Comparison of ENCODE assay signal across 1 cellular context in the genomic region with DNA sequence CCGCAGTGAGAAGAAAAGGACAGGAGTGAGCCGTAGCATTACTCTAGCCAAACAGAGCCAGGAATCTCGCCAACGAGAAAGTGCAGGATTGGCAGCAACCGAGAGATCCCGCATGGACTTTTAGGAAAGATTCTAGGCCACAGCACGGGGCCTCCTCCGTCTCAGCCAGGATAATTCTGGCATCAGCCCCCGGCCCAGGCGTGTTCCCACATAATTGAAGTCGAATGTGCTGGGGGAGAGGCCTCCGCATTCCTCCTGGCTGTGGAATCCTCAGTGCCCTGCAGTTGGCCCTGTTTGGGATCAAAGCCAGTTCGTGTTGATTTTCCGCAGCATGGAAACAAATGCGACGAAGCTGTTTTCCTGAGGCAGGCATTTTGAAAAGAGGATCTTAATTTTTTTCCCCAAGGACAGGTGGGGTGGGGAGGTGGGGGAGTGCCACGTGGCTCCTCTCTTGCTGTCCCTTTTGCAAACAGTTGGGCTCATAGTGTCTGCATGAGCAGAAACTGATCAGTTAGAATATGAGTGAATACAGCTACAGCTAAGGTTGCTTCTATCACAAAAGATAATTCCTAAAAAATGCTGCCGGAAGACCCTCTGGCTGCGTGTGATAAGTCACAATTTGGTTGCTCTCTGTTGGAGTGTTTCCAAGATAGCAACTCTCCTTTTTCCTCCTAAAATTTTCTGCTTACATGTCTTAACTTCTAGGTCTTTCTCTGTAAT.
TF ChIP-seq lines count a peak whose summit lies in the region.

No MANE protein-coding gene starts in this region.

TF ChIP-seq in HEK293, 187 proteins besides CTCF, POLR2A, EP300 and RAD21 (continued from another document):
- TF ChIP-seq ZNF239 (tag by site-specific recombination; IDR thresholded peaks at IDR 0.05) (no peak), TRIM28 (IDR thresholded peaks at IDR 0.05; ENCODE audit: borderline replicate concordance, low read length) (0 out of 2 replicates have a peak, but pooled peaks have one; percentile 49), SETDB1 (IDR thresholded peaks at IDR 0.05; ENCODE audit: insufficient read length, low read length) (no peak), ZBTB44 (tag by site-specific recombination; IDR thresholded peaks at IDR 0.05) (peak; percentile 92), ZNF311 (tag by site-specific recombination; IDR thresholded peaks at IDR 0.05; ENCODE audit: borderline replicate concordance) (no peak), ZNF600 (tag by site-specific recombination; IDR thresholded peaks at IDR 0.05) (no peak), ZNF830 (tag by site-specific recombination; IDR thresholded peaks at IDR 0.05; ENCODE audit: low read depth) (no peak), BCL11B (tag by site-specific recombination; IDR thresholded peaks at IDR 0.05; ENCODE audit: low read depth) (no peak), ZNF843 (tag by site-specific recombination; IDR thresholded peaks at IDR 0.05) (no peak)
- TF ChIP-seq, protein P1, sequence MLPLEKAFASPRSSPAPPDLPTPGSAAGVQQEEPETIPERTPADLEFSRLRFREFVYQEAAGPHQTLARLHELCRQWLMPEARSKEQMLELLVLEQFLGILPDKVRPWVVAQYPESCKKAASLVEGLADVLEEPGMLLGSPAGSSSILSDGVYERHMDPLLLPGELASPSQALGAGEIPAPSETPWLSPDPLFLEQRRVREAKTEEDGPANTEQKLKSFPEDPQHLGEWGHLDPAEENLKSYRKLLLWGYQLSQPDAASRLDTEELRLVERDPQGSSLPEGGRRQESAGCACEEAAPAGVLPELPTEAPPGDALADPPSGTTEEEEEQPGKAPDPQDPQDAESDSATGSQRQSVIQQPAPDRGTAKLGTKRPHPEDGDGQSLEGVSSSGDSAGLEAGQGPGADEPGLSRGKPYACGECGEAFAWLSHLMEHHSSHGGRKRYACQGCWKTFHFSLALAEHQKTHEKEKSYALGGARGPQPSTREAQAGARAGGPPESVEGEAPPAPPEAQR (tag by site-specific recombination; IDR thresholded peaks at IDR 0.05), result no peak
- TF ChIP-seq, protein P2, sequence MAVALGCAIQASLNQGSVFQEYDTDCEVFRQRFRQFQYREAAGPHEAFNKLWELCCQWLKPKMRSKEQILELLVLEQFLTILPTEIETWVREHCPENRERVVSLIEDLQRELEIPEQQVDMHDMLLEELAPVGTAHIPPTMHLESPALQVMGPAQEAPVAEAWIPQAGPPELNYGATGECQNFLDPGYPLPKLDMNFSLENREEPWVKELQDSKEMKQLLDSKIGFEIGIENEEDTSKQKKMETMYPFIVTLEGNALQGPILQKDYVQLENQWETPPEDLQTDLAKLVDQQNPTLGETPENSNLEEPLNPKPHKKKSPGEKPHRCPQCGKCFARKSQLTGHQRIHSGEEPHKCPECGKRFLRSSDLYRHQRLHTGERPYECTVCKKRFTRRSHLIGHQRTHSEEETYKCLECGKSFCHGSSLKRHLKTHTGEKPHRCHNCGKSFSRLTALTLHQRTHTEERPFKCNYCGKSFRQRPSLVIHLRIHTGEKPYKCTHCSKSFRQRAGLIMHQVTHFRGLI (tag by site-specific recombination; IDR thresholded peaks at IDR 0.05), result 0 out of 2 replicates have a peak, but pooled peaks have one; percentile 11
